15 cellular contexts compared by ENCODE assay signal in genomic region chr3:12638105-12638504, GRCh38. TPM values are rescaled to one million over a fixed set of nuclear protein-coding genes. Genes with fewer than 3 reads are reported as not detected.
A peak's percentile ranks its signal among the peaks of the same experiment; 100 is the strongest.
DNase-seq lines count a peak whose midpoint lies in the region; ATAC-seq, FAIRE-seq and TF ChIP-seq lines count a peak whose summit lies in the region.
"Had no signal": no experiment of that assay in that cellular context is flagged by ENCODE, and none has a peak within 500 bp of the region (broad histone marks: within the 10 kb centered on the region; RNA-seq: fewer than 3 reads in every experiment).

No MANE protein-coding gene starts in this region.

- no peaks in the 10 kb centered on the region for H3K4me1 ChIP-seq in GM12878 (ENCODE audit: control insufficient read depth, insufficient read depth, low read length)
- H3K4me1 ChIP-seq in right cardiac atrium (ENCODE audit: control insufficient read depth, insufficient read depth, low read length) = peaks cover 6% of the 10 kb centered on the region
- H3K4me1 ChIP-seq in effector memory CD4-positive, alpha-beta T cell (ENCODE audit: control insufficient read depth, insufficient read depth, low read length, poor library complexity, severe bottlenecking) = no peaks in the 10 kb centered on the region

- intact Hi-C loops in GM12878 (cut with micrococcal nuclease; ENCODE audit: unreplicated experiment) (no loop called here), right cardiac atrium (cut with DNase I) (no loop called here)

- peaks cover 0 to 3% of the 10 kb centered on the region in 2 experiments; a peak in 1 of 4 replicates for H3K36me3 ChIP-seq in GM12878 (ENCODE audit: control insufficient read depth in 2 of 2, insufficient read depth in 2 of 2, low read length in 1 of 2)
- peaks cover 5% of the 10 kb centered on the region for H3K36me3 ChIP-seq in effector memory CD4-positive, alpha-beta T cell (ENCODE audit: control insufficient read depth, insufficient read depth, low read length)

- no peak overlapping the region for H3K4me3 Mint-ChIP-seq in stimulated activated naive CD8-positive, alpha-beta T cell treated with anti-CD3 and anti-CD28 coated beads, Interleukin-15, amount 100 ng/mL, for 72 hours

- CTCF ChIA-PET in GM12878 (lab: Yijun Ruan, JAX) = no interaction called here

- H3K4me1 Mint-ChIP-seq in stimulated activated naive CD8-positive, alpha-beta T cell treated with anti-CD3 and anti-CD28 coated beads, Interleukin-15, amount 100 ng/mL, for 72 hours = peaks cover 26% of the 10 kb centered on the region

- H3K27ac ChIP-seq in GM12878 (ENCODE audit: control insufficient read depth, insufficient read depth) (no peak overlapping the region), right cardiac atrium (ENCODE audit: low read length) (no peak overlapping the region)
- H3K27ac ChIP-seq in effector memory CD4-positive, alpha-beta T cell (ENCODE audit: insufficient read depth, low read length, poor library complexity, severe bottlenecking) = no peak overlapping the region
- H3K27ac ChIP-seq: VCaP had no signal

- no peak for TF ChIP-seq EP300 in GM12878 (IDR thresholded peaks at IDR 0.05; ENCODE audit: borderline replicate concordance in 1 of 2, control insufficient read depth in 1 of 2, low read depth in 2 of 2, low read length in 2 of 2)

- H3K4me2 ChIP-seq in GM12878 (ENCODE audit: control insufficient read depth, insufficient read depth) = no peak overlapping the region

- no peak for TF ChIP-seq POLR2A in GM12878 (IDR thresholded peaks at IDR 0.05; ENCODE audit: low read depth, low read length)

- H3K27me3 Mint-ChIP-seq in stimulated activated naive CD8-positive, alpha-beta T cell treated with anti-CD3 and anti-CD28 coated beads, Interleukin-15, amount 100 ng/mL, for 72 hours = no peaks in the 10 kb centered on the region

- H3K9me3 Mint-ChIP-seq in stimulated activated naive CD8-positive, alpha-beta T cell treated with anti-CD3 and anti-CD28 coated beads, Interleukin-15, amount 100 ng/mL, for 72 hours = no peaks in the 10 kb centered on the region

- in situ Hi-C loops in GM12878 (cut with MboI) = no loop called here

- 0% methylated on average over 1 of the region's 1 CpG for WGBS in GM12878 (ENCODE audit: insufficient coverage, insufficient replicate concordance, low lambda C conversion rate, missing lambda C conversion rate)
- 17% methylated on average over 1 of the region's 1 CpG for WGBS in right cardiac atrium

- no peak overlapping the region for H2AFZ ChIP-seq in GM12878 (ENCODE audit: control insufficient read depth, low read depth, low read length)

- H3K9ac ChIP-seq in GM12878 (ENCODE audit: control insufficient read depth, insufficient read depth, low read length) = no peak overlapping the region

- BruUV-seq in GM12878 (replicated peaks; lab: Mats Ljungman, UMichigan) = TSS peak; percentile 23

- POLR2A ChIA-PET in GM12878 (lab: Charles Lee) = no interaction called here

- SMC1A ChIA-PET in GM12878 (lab: Charles Lee; ENCODE audit: uncharacterized antibody, unreplicated experiment) = interaction anchor here (0.6 to 1.4 kb wide), 4 partner anchors 9 to 27 kb away, joined by 3 to 5 read pairs (median 4); no protein-coding TSS in a partner anchor

- H4K20me1 ChIP-seq in GM12878 (ENCODE audit: control insufficient read depth, insufficient read depth) = no peaks in the 10 kb centered on the region

- RAD21 ChIA-PET in GM12878 (lab: Charles Lee; ENCODE audit: unreplicated experiment) = no interaction called here

- H3K27me3 ChIP-seq in GM12878 (replicated peaks in 1 of 2; ENCODE audit: control insufficient read depth in 2 of 2, insufficient read depth in 2 of 2, low read length in 1 of 2) (no peaks in the 10 kb centered on the region), right cardiac atrium (ENCODE audit: control insufficient read depth, insufficient read depth) (no peaks in the 10 kb centered on the region)
- H3K27me3 ChIP-seq in effector memory CD4-positive, alpha-beta T cell (replicated peaks; ENCODE audit: control insufficient read depth, insufficient read depth, low read length, poor library complexity, severe bottlenecking) = no peaks in the 10 kb centered on the region

- FAIRE-seq in GM12878 (lab: Jason Lieb, UNC) = no peak
- FAIRE-seq: endometrium, HTR-8/SVneo had no signal

- H3K27ac Mint-ChIP-seq in stimulated activated naive CD8-positive, alpha-beta T cell treated with anti-CD3 and anti-CD28 coated beads, Interleukin-15, amount 100 ng/mL, for 72 hours = no peak overlapping the region

- no peak for TF ChIP-seq RAD21 in GM12878 (IDR thresholded peaks at IDR 0.05; ENCODE audit: insufficient read depth, low read depth, low read length)

- peak; percentile 32 for ATAC-seq in stimulated activated naive CD8-positive, alpha-beta T cell treated with anti-CD3 and anti-CD28 coated beads, Interleukin-15, Interleukin-2, amounts not matched to agents 100 U/mL and 50 U/mL, for 24 hours
- no peak for ATAC-seq in stimulated activated naive CD8-positive, alpha-beta T cell treated with anti-CD3 and anti-CD28 coated beads, Interleukin-15, amount 100 ng/mL, for 72 hours
- ATAC-seq in GM12878 (no peak), right cardiac atrium (peak; percentile 52 to 59), GM18870 (IDR thresholded peaks at IDR 0.05; ENCODE audit: unreplicated experiment) (no peak)
- ATAC-seq: HCT116 had no signal

- TF ChIP-seq CTCF in GM12878 (IDR thresholded peaks at IDR 0.05 in 2 of 3, conservative IDR thresholded peaks at IDR 0.05 in 1 of 3; ENCODE audit: control insufficient read depth in 2 of 3, extremely low read depth in 1 of 3, insufficient read depth in 1 of 3, low read depth in 3 of 3, low read length in 3 of 3) = no peak

- H3K4me3 ChIP-seq in GM12878 (no peak overlapping the region), right cardiac atrium (ENCODE audit: low read length) (no peak overlapping the region)
- no peak overlapping the region for H3K4me3 ChIP-seq in effector memory CD4-positive, alpha-beta T cell (ENCODE audit: insufficient read depth, low read depth, low read length, poor library complexity, severe bottlenecking)

- no peak for DNase-seq in stimulated activated naive CD8-positive, alpha-beta T cell treated with anti-CD3 and anti-CD28 coated beads, Interleukin-15, Interleukin-2, amounts not matched to agents 100 U/mL and 50 U/mL, for 24 hours
- DNase-seq in stimulated activated naive CD8-positive, alpha-beta T cell treated with anti-CD3 and anti-CD28 coated beads, Interleukin-15, amount 100 ng/mL, for 72 hours = no peak
- DNase-seq in GM12878 (ENCODE audit: low read depth, low spot score) (no peak), right cardiac atrium (no peak), NOMO-1 treated with dmso at 0.1 percent for 144 hours (lab: John Stamatoyannopoulos, UW; ENCODE audit: unreplicated experiment) (no peak), NAMALWA (ENCODE audit: low spot score) (no peak)
- no peak for DNase-seq in effector memory CD4-positive, alpha-beta T cell
- DNase-seq: activated T-cell treated with anti-CD3 and anti-CD28 coated beads for 4 hours, AML-193, NCI-H1417 had no signal

- peaks cover 67% of the 10 kb centered on the region for H3K79me2 ChIP-seq in GM12878 (ENCODE audit: control insufficient read depth, insufficient read depth, low read length)

- H3K9me3 ChIP-seq in GM12878 (replicated peaks; ENCODE audit: control insufficient read depth, insufficient read depth, low read length) (peaks cover 1% of the 10 kb centered on the region; the same call in 2 of the 3 replicates), right cardiac atrium (ENCODE audit: control insufficient read depth, low read length) (no peaks in the 10 kb centered on the region)
- H3K9me3 ChIP-seq in effector memory CD4-positive, alpha-beta T cell (ENCODE audit: control insufficient read depth, low read length) = no peaks in the 10 kb centered on the region

TF ChIP-seq in GM12878, 131 proteins besides CTCF, POLR2A, EP300 and RAD21 (continues in another document):
- TF ChIP-seq POU2F2 (IDR thresholded peaks at IDR 0.05; ENCODE audit: borderline replicate concordance, low read depth, low read length) (no peak), SIN3A (IDR thresholded peaks at IDR 0.05; ENCODE audit: low read depth, low read length) (no peak), CBX3 (IDR thresholded peaks at IDR 0.05; ENCODE audit: borderline replicate concordance, low read depth) (no peak)

RNA-seq across cellular contexts. Expression of gene RAF1, which starts 25.8 kb away (rescaled TPM):
- 213 and 218 TPM in 2 replicates for total RNA-seq in GM12878 (2013; cell fraction: nucleolus; rRNA removed)
- 109 and 120 TPM in 2 replicates for total RNA-seq in GM12878 (2014; rRNA removed)
- 77.2 and 81.3 TPM in 2 replicates for total RNA-seq in GM12878 (2014; rRNA removed; fragmentation: Illumina TruSeq; extraction: Trizol)
- total RNA-seq in GM12878 (2021) = 64.9 and 74.4 TPM in 2 replicates
- 60.3 TPM for polyA plus RNA-seq in GM12878 (2011; ENCODE audit: low read depth)
- polyA plus RNA-seq in GM12878 (2011; rRNA removed) = 130 and 151 TPM in 2 replicates
- polyA plus RNA-seq in GM12878 (2011; cell fraction: cytosol; rRNA removed) = 114 and 121 TPM in 2 replicates
- polyA plus RNA-seq in GM12878 (2011; cell fraction: nucleus; rRNA removed) = 170 and 171 TPM in 2 replicates
- 67.1 and 78.9 TPM in 2 replicates for polyA plus RNA-seq in GM12878 (2012)
- polyA plus RNA-seq in GM12878 (2014; fragmentation: Illumina TruSeq; extraction: Trizol) = 89.6 and 90.2 TPM in 2 replicates
- polyA plus RNA-seq in GM12878 (2014; fragmentation: Nextera tagmentation; extraction: Ambion mirVana) = 10 to 100 TPM; 20.4 to 27.9 TPM
- polyA plus RNA-seq in GM12878 (2014; rRNA removed) = 79.1 and 85.2 TPM in 2 replicates
- 10 to 100 TPM; 72.4 to 73.8 TPM for polyA plus RNA-seq in GM12878 (2016; fragmentation: Nextera tagmentation; extraction: Ambion mirVana)
- polyA minus RNA-seq in GM12878 (2011; rRNA and poly(A)+ RNA removed) = 245 and 259 TPM in 2 replicates
- 63.6 and 64.3 TPM in 2 replicates for polyA minus RNA-seq in GM12878 (2011; cell fraction: cytosol; rRNA and poly(A)+ RNA removed)
- 144 and 145 TPM in 2 replicates for polyA minus RNA-seq in GM12878 (2011; cell fraction: nucleus; rRNA and poly(A)+ RNA removed)
- 100 to 1,000 TPM; 130 to 146 (median 142) TPM for total RNA-seq in right cardiac atrium
- 88.0 TPM for polyA plus RNA-seq in right cardiac atrium

Comparison
In these comparisons a context has a peak if more than half of its experiments do, and no peak if none do; other contexts are left out.
1. ATAC-seq: peak in stimulated activated naive CD8-positive, alpha-beta T cell treated with anti-CD3 and anti-CD28 coated beads, Interleukin-15, Interleukin-2, amounts not matched to agents 100 U/mL and 50 U/mL, for 24 hours (single experiment) and right cardiac atrium (2 of 2); none in stimulated activated naive CD8-positive, alpha-beta T cell treated with anti-CD3 and anti-CD28 coated beads, Interleukin-15, amount 100 ng/mL, for 72 hours (single experiment), GM12878 (single experiment) and GM18870 (single experiment).